In genomic region chr1:66445492-66446181, GRCh38 we compare ENCODE assay signal across 9 cellular contexts.
DNase-seq lines count a peak whose midpoint lies in the region; ATAC-seq and TF ChIP-seq lines count a peak whose summit lies in the region.
"Had no signal": no experiment of that assay in that cellular context is flagged by ENCODE, and none has a peak within 500 bp of the region (broad histone marks: within the 10 kb centered on the region; RNA-seq: fewer than 3 reads in every experiment).

No MANE protein-coding gene starts in this region.

- no peaks in the 10 kb centered on the region for H3K9me3 ChIP-seq in A673 (ENCODE audit: low read depth, low read length, poor library complexity, severe bottlenecking)
- H3K9me3 ChIP-seq: body of pancreas had no signal

- H3K27me3 ChIP-seq in A673 (replicated peaks; ENCODE audit: insufficient read depth, low read depth, low read length, poor library complexity): no peaks in the 10 kb centered on the region
- H3K27me3 ChIP-seq: body of pancreas had no signal

- intact Hi-C loops in A673 (cut with micrococcal nuclease; ENCODE audit: unreplicated experiment): loop anchor here (1.0 to 10.0 kb wide), 5 partner anchors 111 to 753 kb away; no protein-coding TSS in a partner anchor
- intact Hi-C loops in activated CD4-positive, alpha-beta memory T cell treated with anti-CD3 and anti-CD28 coated beads for 36 hours (cut with micrococcal nuclease): loop anchor here (1.0 to 5.0 kb wide), 10 partner anchors 9 to 633 kb away; no protein-coding TSS in a partner anchor

- no TSS peak for BruUV-seq in A673 (replicated peaks; lab: Mats Ljungman, UMichigan)

- no peak overlapping the region for H3K4me3 ChIP-seq in A673 (ENCODE audit: low read depth, low read length, poor library complexity, severe bottlenecking)
- H3K4me3 ChIP-seq: body of pancreas had no signal

- ATAC-seq in GM19395 (IDR thresholded peaks at IDR 0.05; ENCODE audit: unreplicated experiment) (peak; percentile 85), HG03439 (IDR thresholded peaks at IDR 0.05; ENCODE audit: unreplicated experiment) (peak; percentile 77)

- H3K27me3 Mint-ChIP-seq in activated CD4-positive, alpha-beta memory T cell treated with anti-CD3 and anti-CD28 coated beads for 36 hours: peaks cover 4% of the 10 kb centered on the region

- H3K27ac ChIP-seq in A673 (ENCODE audit: low read depth, low read length, poor library complexity, severe bottlenecking): peak overlapping the region; percentile 6
- H3K27ac ChIP-seq: body of pancreas had no signal

- POLR2A ChIA-PET in A673 (lab: Charles Lee; ENCODE audit: low non-redundant PET): no interaction called here
- POLR2A ChIA-PET in activated CD4-positive, alpha-beta memory T cell treated with anti-CD3 and anti-CD28 coated beads for 36 hours (lab: Charles Lee): interaction anchor here (0.9 to 2.7 kb wide), 12 partner anchors 9 to 202 kb away, joined by 3 to 13 read pairs (median 4); no protein-coding TSS in a partner anchor

- H3K27ac Mint-ChIP-seq in activated CD4-positive, alpha-beta memory T cell treated with anti-CD3 and anti-CD28 coated beads for 36 hours: peak overlapping the region; percentile 86

- no peaks in the 10 kb centered on the region for H3K9me3 Mint-ChIP-seq in activated CD4-positive, alpha-beta memory T cell treated with anti-CD3 and anti-CD28 coated beads for 36 hours

- H3K4me1 ChIP-seq in A673 (ENCODE audit: insufficient read depth, low read length, poor library complexity, severe bottlenecking): peaks cover 21% of the 10 kb centered on the region
- H3K4me1 ChIP-seq: body of pancreas had no signal

- H3K4me1 Mint-ChIP-seq in activated CD4-positive, alpha-beta memory T cell treated with anti-CD3 and anti-CD28 coated beads for 36 hours (ENCODE audit: low read depth): peaks cover 21% of the 10 kb centered on the region

- no peaks in the 10 kb centered on the region for H3K36me3 Mint-ChIP-seq in activated CD4-positive, alpha-beta memory T cell treated with anti-CD3 and anti-CD28 coated beads for 36 hours

- TF ChIP-seq CTCF in A673 (conservative IDR thresholded peaks at IDR 0.05; ENCODE audit: low read depth, low read length): no peak

- peak overlapping the region; percentile 63 for H3K4me3 Mint-ChIP-seq in activated CD4-positive, alpha-beta memory T cell treated with anti-CD3 and anti-CD28 coated beads for 36 hours

- no peaks in the 10 kb centered on the region for H3K36me3 ChIP-seq in A673 (ENCODE audit: insufficient read depth, low read length, poor library complexity, severe bottlenecking)

- DNase-seq in A673 (ENCODE audit: low spot score) (no peak), globus pallidus (ENCODE audit: low spot score) (peak; percentile 47), NCI-H748 treated with DMSO at 0.1 percent for 48 hours (lab: John Stamatoyannopoulos, UW) (no peak), DMS79 treated with DMSO at 0.1 percent for 48 hours (lab: John Stamatoyannopoulos, UW) (no peak)
- peak; percentile 74 for DNase-seq in activated CD4-positive, alpha-beta memory T cell treated with anti-CD3 and anti-CD28 coated beads for 36 hours
- peak; percentile 60 for DNase-seq in stimulated activated CD4-positive, alpha-beta T cell treated with anti-CD3 and anti-CD28 coated beads, Interleukin-2, amount 100 ng/mL, for 4 hours (ENCODE audit: low read depth)

- CTCF ChIA-PET in A673 (lab: Charles Lee): interaction anchor here (1.0 to 2.9 kb wide), 9 partner anchors 10 to 758 kb away, joined by 3 to 12 read pairs (median 4); no protein-coding TSS in a partner anchor
- CTCF ChIA-PET in activated CD4-positive, alpha-beta memory T cell treated with anti-CD3 and anti-CD28 coated beads for 36 hours (lab: Charles Lee): interaction anchor here (0.6 to 6.8 kb wide), 58 partner anchors 9 to 631 kb away, joined by 3 to 476 read pairs (median 5); no protein-coding TSS in a partner anchor

Comparison
In these comparisons a context has a peak if more than half of its experiments do, and no peak if none do; other contexts are left out.
1. DNase-seq: peak in activated CD4-positive, alpha-beta memory T cell treated with anti-CD3 and anti-CD28 coated beads for 36 hours (single experiment), globus pallidus (single experiment) and stimulated activated CD4-positive, alpha-beta T cell treated with anti-CD3 and anti-CD28 coated beads, Interleukin-2, amount 100 ng/mL, for 4 hours (single experiment); none in A673 (single experiment), NCI-H748 treated with DMSO at 0.1 percent for 48 hours (single experiment) and DMS79 treated with DMSO at 0.1 percent for 48 hours (single experiment).